Comparison of ENCODE assay signal across 25 cellular contexts in the genomic region with DNA sequence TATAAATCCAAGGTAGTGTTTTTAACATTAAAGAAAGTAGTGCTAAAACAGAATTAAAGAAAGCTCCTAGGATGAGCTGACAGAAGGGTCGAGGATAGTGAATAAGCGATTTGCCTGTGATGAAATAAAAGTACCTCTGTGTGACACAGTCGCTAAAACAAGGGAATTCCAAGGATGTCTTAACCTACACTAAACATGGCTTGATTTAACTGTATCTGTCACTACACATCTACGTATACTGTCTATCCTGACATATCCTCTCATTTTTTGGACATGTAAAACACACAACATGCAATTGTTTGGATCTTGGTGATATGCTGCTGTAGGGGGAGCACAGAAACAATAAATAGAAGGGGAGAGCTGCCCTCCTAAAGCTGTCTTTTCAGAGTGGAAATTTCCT.
"Had no signal": no experiment of that assay in that cellular context is flagged by ENCODE, and none has a peak within 500 bp of the region (broad histone marks: within the 10 kb centered on the region; RNA-seq: fewer than 3 reads in every experiment).

No MANE protein-coding gene starts in this region.

- H3K9me3 Mint-ChIP-seq: nephron had no signal

- H3K36me3 Mint-ChIP-seq: immature natural killer cell; naive thymus-derived CD8-positive, alpha-beta T cell; stimulated activated naive B cell treated with anti-CD40 and anti-IgM and Interleukin-4, amounts not matched to agents 10 μg/mL and 1 μg/mL and 100 μg/mL, for 72 hours had no signal

- H3K4me1 Mint-ChIP-seq: immature natural killer cell; naive thymus-derived CD8-positive, alpha-beta T cell; nephron; stimulated activated naive B cell treated with anti-CD40 and anti-IgM and Interleukin-4, amounts not matched to agents 10 μg/mL and 1 μg/mL and 100 μg/mL, for 72 hours had no signal

- H3K4me1 ChIP-seq: left ventricle myocardium inferior, pancreas, prostate gland, stomach, testis, thyroid gland, transverse colon, upper lobe of right lung had no signal

- H3K27ac ChIP-seq: left ventricle myocardium inferior, pancreas, prostate gland, skin epidermis, stomach, testis, thyroid gland, transverse colon, upper lobe of right lung had no signal

- ATAC-seq: left colon; naive thymus-derived CD8-positive, alpha-beta T cell; pancreas; right cardiac atrium; sciatic nerve; stimulated activated naive B cell treated with anti-CD40 and anti-IgM and Interleukin-4, amounts not matched to agents 10 μg/mL and 1 μg/mL and 100 μg/mL, for 72 hours; stimulated activated naive CD8-positive, alpha-beta T cell treated with anti-CD3 and anti-CD28 coated beads, Interleukin-15, Interleukin-2, amounts not matched to agents 100 U/mL and 50 U/mL, for 24 hours; upper lobe of right lung had no signal

- H3K27ac Mint-ChIP-seq: immature natural killer cell; naive thymus-derived CD8-positive, alpha-beta T cell; nephron; stimulated activated naive B cell treated with anti-CD40 and anti-IgM and Interleukin-4, amounts not matched to agents 10 μg/mL and 1 μg/mL and 100 μg/mL, for 72 hours had no signal

- H3K9me3 ChIP-seq: left ventricle myocardium inferior, pancreas, prostate gland, stomach, testis, thyroid gland, transverse colon, upper lobe of right lung had no signal

- H3K27me3 Mint-ChIP-seq: naive thymus-derived CD8-positive, alpha-beta T cell; stimulated activated naive B cell treated with anti-CD40 and anti-IgM and Interleukin-4, amounts not matched to agents 10 μg/mL and 1 μg/mL and 100 μg/mL, for 72 hours had no signal

- H3K4me3 ChIP-seq: left ventricle myocardium inferior, lung, pancreas, prostate gland, skin epidermis, stomach, testis, thyroid gland, transverse colon, upper lobe of right lung had no signal

- DNase-seq: hypothalamus; immature natural killer cell; kidney; left colon; left ventricle myocardium inferior; naive thymus-derived CD8-positive, alpha-beta T cell; pancreas; retina; right cardiac atrium; stimulated activated CD4-positive, alpha-beta T cell treated with anti-CD3 and anti-CD28 coated beads, Interleukin-12 subunit alpha, Interleukin-12 subunit beta, amount 100 ng/mL, for 4 hours; stimulated activated CD4-positive, alpha-beta T cell treated with anti-CD3 and anti-CD28 coated beads, Interleukin-15, amount 100 ng/mL, for 24 hours; stimulated activated CD4-positive, alpha-beta T cell treated with anti-CD3 and anti-CD28 coated beads, Interleukin-2, amount 100 ng/mL, for 24 hours; stimulated activated CD4-positive, alpha-beta T cell treated with anti-CD3 and anti-CD28 coated beads, Interleukin-4, amount 100 ng/mL, for 1 hour; stimulated activated naive B cell treated with anti-CD40 and anti-IgM and Interleukin-4, amounts not matched to agents 10 μg/mL and 1 μg/mL and 100 μg/mL, for 72 hours; stimulated activated naive CD8-positive, alpha-beta T cell treated with anti-CD3 and anti-CD28 coated beads, Interleukin-15, Interleukin-2, amounts not matched to agents 100 U/mL and 50 U/mL, for 24 hours; stomach; testis; thyroid gland; transverse colon; upper lobe of right lung had no signal

- H3K4me3 Mint-ChIP-seq: immature natural killer cell; naive thymus-derived CD8-positive, alpha-beta T cell; nephron; stimulated activated naive B cell treated with anti-CD40 and anti-IgM and Interleukin-4, amounts not matched to agents 10 μg/mL and 1 μg/mL and 100 μg/mL, for 72 hours had no signal

- H3K27me3 ChIP-seq: pancreas, stomach, testis, thyroid gland, transverse colon, upper lobe of right lung had no signal

- H3K36me3 ChIP-seq: left ventricle myocardium inferior, pancreas, prostate gland, stomach, thyroid gland, transverse colon, upper lobe of right lung had no signal
